In genomic region chr6:76942203-76942971, GRCh38 we compare ENCODE assay signal across 21 cellular contexts.
A peak's percentile ranks its signal among the peaks of the same experiment; 100 is the strongest.
DNase-seq lines count a peak whose midpoint lies in the region; ATAC-seq and TF ChIP-seq lines count a peak whose summit lies in the region.
"Had no signal": no experiment of that assay in that cellular context is flagged by ENCODE, and none has a peak within 500 bp of the region (broad histone marks: within the 10 kb centered on the region; RNA-seq: fewer than 3 reads in every experiment).

No MANE protein-coding gene starts in this region.

- H3K4me3 Mint-ChIP-seq in MCF 10A (ENCODE audit: unreplicated experiment) (no peak overlapping the region), type B pancreatic cell (no peak overlapping the region)

- POLR2A ChIA-PET in MCF 10A (lab: Yijun Ruan, JAX) = no interaction called here

- H3K27ac ChIP-seq in breast epithelium = no peak overlapping the region
- H3K27ac ChIP-seq: 22Rv1, SK-N-MC had no signal

- H3K36me3 Mint-ChIP-seq in MCF 10A (ENCODE audit: insufficient read depth, unreplicated experiment) = no peaks in the 10 kb centered on the region
- no peaks in the 10 kb centered on the region for H3K36me3 Mint-ChIP-seq in type B pancreatic cell

- peaks cover 0 to 13% of the 10 kb centered on the region in 2 donors for H3K9me3 ChIP-seq in breast epithelium

- DNase-seq in MCF 10A (ENCODE audit: unreplicated experiment) = peak; percentile 34
- no peak for DNase-seq in breast epithelium (ENCODE audit: low spot score in 2 of 2)
- peak; percentile 65 for DNase-seq in RPMI7951 (ENCODE audit: low read depth)
- no peak for DNase-seq in left lobe of liver (ENCODE audit: low spot score)
- DNase-seq in NCI-H1694 (lab: John Stamatoyannopoulos, UW) = no peak
- DNase-seq in type B pancreatic cell (ENCODE audit: extremely low spot score, unreplicated experiment) = no peak
- DNase-seq in NCI-H1417 treated with DMSO at 0.1 percent for 48 hours (lab: John Stamatoyannopoulos, UW) = no peak
- DNase-seq: Calu3, DMS79 treated with DMSO at 0.1 percent for 48 hours, GDM1, KBM-7, MM.1S, NCI-H1694 treated with DMSO at 0.1 percent for 48 hours, NCI-H2081, NCI-H2227 treated with DMSO at 0.1 percent for 48 hours, NCI-H526 treated with DMSO at 0.1 percent for 48 hours, SIG-M5 had no signal

- H3K27ac Mint-ChIP-seq in MCF 10A (ENCODE audit: low read depth, unreplicated experiment) (no peak overlapping the region), type B pancreatic cell (no peak overlapping the region)

- TF ChIP-seq POLR2A in breast epithelium (IDR thresholded peaks at IDR 0.05) = no peak

- H3K4me3 ChIP-seq in breast epithelium = no peak overlapping the region
- H3K4me3 ChIP-seq: GM12878, SK-N-MC had no signal

- intact Hi-C loops in MCF 10A (cut with micrococcal nuclease) = loop anchor here (10.0 kb wide), 1 partner anchor 512 kb away; no protein-coding TSS in a partner anchor
- intact Hi-C loops in breast epithelium (cut with DNase I; ENCODE audit: low total_unique reads) = no loop called here

- no peaks in the 10 kb centered on the region for H3K36me3 ChIP-seq in breast epithelium

- CTCF ChIA-PET in MCF 10A (lab: Yijun Ruan, JAX) = no interaction called here

- no peaks in the 10 kb centered on the region for H3K4me1 ChIP-seq in breast epithelium

- BruUV-seq in MCF 10A (replicated peaks; lab: Mats Ljungman, UMichigan) = no TSS peak

- TF ChIP-seq CTCF in MCF 10A (IDR thresholded peaks at IDR 0.05; ENCODE audit: unreplicated experiment) (no peak), breast epithelium (IDR thresholded peaks at IDR 0.05) (no peak), type B pancreatic cell (conservative IDR thresholded peaks at IDR 0.05) (no peak)

- ATAC-seq in left lobe of liver = peak; percentile 96
- ATAC-seq: GM12878, Panc1 had no signal

- peaks cover 12% of the 10 kb centered on the region for H3K4me1 Mint-ChIP-seq in MCF 10A (ENCODE audit: insufficient read depth, unreplicated experiment)
- H3K4me1 Mint-ChIP-seq in type B pancreatic cell (ENCODE audit: unreplicated experiment) = no peaks in the 10 kb centered on the region

- H3K27me3 Mint-ChIP-seq in MCF 10A (ENCODE audit: insufficient read depth, unreplicated experiment) (no peaks in the 10 kb centered on the region), type B pancreatic cell (no peaks in the 10 kb centered on the region)

- no peaks in the 10 kb centered on the region for H3K27me3 ChIP-seq in breast epithelium

- H3K9me3 Mint-ChIP-seq in MCF 10A (ENCODE audit: unreplicated experiment) (peaks cover 17% of the 10 kb centered on the region), type B pancreatic cell (no peaks in the 10 kb centered on the region)

Comparison
In these comparisons a context has a peak if more than half of its experiments do, and no peak if none do; other contexts are left out.
1. DNase-seq: peak in MCF 10A (single experiment) and RPMI7951 (single experiment); none in breast epithelium (0 of 2), left lobe of liver (single experiment), NCI-H1694 (single experiment), type B pancreatic cell (single experiment) and NCI-H1417 treated with DMSO at 0.1 percent for 48 hours (single experiment).